In genomic region chr5:8457187-8458037, GRCh38 we compare ENCODE assay signal across 8 cellular contexts.
A peak's percentile ranks its signal among the peaks of the same experiment; 100 is the strongest.
DNase-seq lines count a peak whose midpoint lies in the region; ATAC-seq and TF ChIP-seq lines count a peak whose summit lies in the region.

No MANE protein-coding gene starts in this region.

- no peaks in the 10 kb centered on the region for H3K9me3 ChIP-seq in smooth muscle cell (replicated peaks; ENCODE audit: low read depth)

- H3K27me3 ChIP-seq in smooth muscle cell (ENCODE audit: low read depth): no peaks in the 10 kb centered on the region

- H3K4me2 ChIP-seq in smooth muscle cell: no peak overlapping the region

- no peaks in the 10 kb centered on the region for H3F3A ChIP-seq in smooth muscle cell (ENCODE audit: low read depth)

- no peaks in the 10 kb centered on the region for H3K4me1 ChIP-seq in smooth muscle cell (ENCODE audit: low read depth)

- H3K4me3 ChIP-seq in GM12875 (ENCODE audit: low read depth, low read length) (peak overlapping the region; percentile 79), smooth muscle cell (no peak overlapping the region)

- peak; percentile 90 for ATAC-seq in HG03039 (IDR thresholded peaks at IDR 0.05; ENCODE audit: unreplicated experiment)

- TF ChIP-seq CTCF in GM12875 (IDR thresholded peaks at IDR 0.05; ENCODE audit: borderline replicate concordance, insufficient read depth, low read depth, low read length) (no peak), smooth muscle cell (IDR thresholded peaks at IDR 0.05; ENCODE audit: borderline replicate concordance, insufficient read depth, poor library complexity, severe bottlenecking) (no peak)

- H3K9ac ChIP-seq in smooth muscle cell (ENCODE audit: low read depth): no peak overlapping the region

- no peak overlapping the region for H2AFZ ChIP-seq in smooth muscle cell (ENCODE audit: low read depth)

- H3K79me2 ChIP-seq in smooth muscle cell (ENCODE audit: low read depth): no peaks in the 10 kb centered on the region

- H4K20me1 ChIP-seq in smooth muscle cell (ENCODE audit: low read depth): no peaks in the 10 kb centered on the region

- DNase-seq in NCI-H345 (lab: John Stamatoyannopoulos, UW): peak; percentile 99
- peak; percentile 81 for DNase-seq in activated T-cell treated with anti-CD3 and anti-CD28 coated beads for 1 hour (ENCODE audit: low read depth)
- DNase-seq in epidermal melanocyte (ENCODE audit: insufficient read length, low spot score): peak; percentile 48
- DNase-seq in mucosa of gallbladder (ENCODE audit: low spot score): peak; percentile 95
- DNase-seq in stimulated activated CD8-positive, alpha-beta memory T cell treated with anti-CD3 and anti-CD28 coated beads, Interleukin-7, amount 100 ng/mL, for 24 hours (ENCODE audit: low read depth): peak; percentile 67
- no peak for DNase-seq in smooth muscle cell (lab: John Stamatoyannopoulos, UW; ENCODE audit: unreplicated experiment)

- no peak overlapping the region for H3K27ac ChIP-seq in smooth muscle cell (ENCODE audit: low read depth)

- 98% methylated on average over 74 of the region's 74 CpGs for WGBS in smooth muscle cell (ENCODE audit: low lambda C conversion rate)

- H3K36me3 ChIP-seq in smooth muscle cell (ENCODE audit: low read depth): no peaks in the 10 kb centered on the region
